Comparison of ENCODE assay signal across 26 cellular contexts in the genomic region with DNA sequence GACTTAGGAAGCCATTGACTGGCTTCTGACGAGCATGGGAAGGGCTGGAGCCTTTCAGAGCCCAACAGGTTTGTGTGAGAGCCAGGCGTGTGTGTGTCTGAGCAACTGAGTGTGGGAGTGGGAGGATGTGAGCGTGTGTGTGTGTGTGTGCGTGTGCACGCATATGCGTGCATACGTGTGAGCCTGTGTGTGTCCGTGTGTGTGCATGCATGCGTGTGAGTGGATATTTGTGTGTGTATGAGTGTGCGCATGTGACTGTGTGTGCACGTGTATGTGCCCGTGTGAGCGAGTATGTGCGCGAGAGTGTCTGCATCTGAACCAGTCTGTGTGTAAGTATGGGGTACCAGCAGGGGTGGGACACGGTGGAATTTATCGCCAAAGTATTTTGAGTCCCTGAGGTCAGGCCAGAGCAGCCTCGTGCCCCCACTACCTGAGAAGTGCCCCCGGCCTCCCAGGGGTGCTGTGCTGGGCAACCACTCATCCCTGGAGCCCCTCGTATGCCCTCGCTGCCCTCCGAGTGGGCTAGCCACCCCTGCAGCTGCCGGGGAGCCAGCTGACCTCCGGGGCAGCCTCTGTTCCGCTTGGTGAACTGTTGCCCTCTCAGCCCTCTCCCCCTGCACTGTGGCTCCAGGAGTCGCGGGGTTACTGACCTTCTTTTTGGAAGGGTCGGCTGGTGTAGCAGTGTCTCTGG. TPM values are rescaled to one million over a fixed set of nuclear protein-coding genes. Genes with fewer than 3 reads are reported as not detected.
A peak's percentile ranks its signal among the peaks of the same experiment; 100 is the strongest.
DNase-seq lines count a peak whose midpoint lies in the region; ATAC-seq, FAIRE-seq and TF ChIP-seq lines count a peak whose summit lies in the region.
"Had no signal": no experiment of that assay in that cellular context is flagged by ENCODE, and none has a peak within 500 bp of the region (broad histone marks: within the 10 kb centered on the region; RNA-seq: fewer than 3 reads in every experiment).

No MANE protein-coding gene starts in this region.

- no peak overlapping the region for H3K4me3 Mint-ChIP-seq in nephron
- H3K4me3 Mint-ChIP-seq: activated CD8-positive, alpha-beta T cell treated with anti-CD3 and anti-CD28 coated beads for 36 hours; activated T-helper 17 cell treated with anti-CD3 and anti-CD28 coated beads, Interleukin-2, amount 50 U/mL, for 72 hours; CD8-positive, alpha-beta memory T cell; stimulated activated naive CD8-positive, alpha-beta T cell treated with anti-CD3 and anti-CD28 coated beads, Interleukin-15, Interleukin-2, amounts not matched to agents 100 ng/mL and 50 ng/mL, for 24 hours; T-helper 1 cell treated with Interleukin-12 subunit alpha and Interleukin-12 subunit beta and Interleukin-4 antibody, amounts not matched to agents 30 μg/mL and 1 μg/mL, for 36 hours had no signal

- no TSS peak for BruUV-seq in GM12878 (replicated peaks; lab: Mats Ljungman, UMichigan)

- TF ChIP-seq POLR2A in GM12878 (IDR thresholded peaks at IDR 0.05; ENCODE audit: low read depth, low read length) (no peak), spleen (IDR thresholded peaks at IDR 0.05) (no peak)

- H2AFZ ChIP-seq in GM12878 (ENCODE audit: control insufficient read depth, low read depth, low read length), result no peak overlapping the region

- H3K36me3 Mint-ChIP-seq in nephron (ENCODE audit: low read depth), result peaks cover 39% of the 10 kb centered on the region

- peak overlapping the region in 2 of 3 experiments; percentile 33 to 42 for H3K27ac Mint-ChIP-seq in nephron
- H3K27ac Mint-ChIP-seq: activated CD8-positive, alpha-beta T cell treated with anti-CD3 and anti-CD28 coated beads for 36 hours; activated T-helper 17 cell treated with anti-CD3 and anti-CD28 coated beads, Interleukin-2, amount 50 U/mL, for 72 hours; CD8-positive, alpha-beta memory T cell; stimulated activated naive CD8-positive, alpha-beta T cell treated with anti-CD3 and anti-CD28 coated beads, Interleukin-15, Interleukin-2, amounts not matched to agents 100 ng/mL and 50 ng/mL, for 24 hours; T-helper 1 cell treated with Interleukin-12 subunit alpha and Interleukin-12 subunit beta and Interleukin-4 antibody, amounts not matched to agents 30 μg/mL and 1 μg/mL, for 36 hours had no signal

- POLR2A ChIA-PET in GM12878 (lab: Charles Lee), result no interaction called here

- H3K27ac ChIP-seq in right atrium auricular region, result peak overlapping the region; percentile 76 to 93
- H3K27ac ChIP-seq in GM12878 (ENCODE audit: control insufficient read depth, insufficient read depth), result no peak overlapping the region
- peak overlapping the region; percentile 85 to 98 for H3K27ac ChIP-seq in tibial artery
- no peak overlapping the region for H3K27ac ChIP-seq in spleen
- H3K27ac ChIP-seq: neutrophil, psoas muscle had no signal

- H3K9me3 Mint-ChIP-seq in nephron, result peaks cover 5% of the 10 kb centered on the region
- H3K9me3 Mint-ChIP-seq: activated CD8-positive, alpha-beta T cell treated with anti-CD3 and anti-CD28 coated beads for 36 hours; activated T-helper 17 cell treated with anti-CD3 and anti-CD28 coated beads, Interleukin-2, amount 50 U/mL, for 72 hours; CD8-positive, alpha-beta memory T cell; stimulated activated naive CD8-positive, alpha-beta T cell treated with anti-CD3 and anti-CD28 coated beads, Interleukin-15, Interleukin-2, amounts not matched to agents 100 ng/mL and 50 ng/mL, for 24 hours had no signal

- no peak overlapping the region for H3K4me2 ChIP-seq in GM12878 (ENCODE audit: control insufficient read depth, insufficient read depth)
- H3K4me2 ChIP-seq: A549 had no signal

- no peak overlapping the region for H3K4me3 ChIP-seq in right atrium auricular region
- H3K4me3 ChIP-seq in GM12878, result no peak overlapping the region
- H3K4me3 ChIP-seq in tibial artery, result no peak overlapping the region
- H3K4me3 ChIP-seq in spleen, result no peak overlapping the region
- H3K4me3 ChIP-seq: A549, HAP-1, psoas muscle, thyroid gland had no signal

- intact Hi-C loops in cardiac septum (cut with DNase I), result no loop called here
- intact Hi-C loops in GM12878 (cut with micrococcal nuclease; ENCODE audit: unreplicated experiment), result no loop called here
- intact Hi-C loops in tibial artery (cut with DNase I; ENCODE audit: low total_unique reads), result no loop called here
- intact Hi-C loops in spleen (cut with DNase I; ENCODE audit: low total_unique reads), result no loop called here

- in situ Hi-C loops in GM12878 (cut with MboI), result no loop called here

- WGBS in GM12878 (ENCODE audit: insufficient coverage, insufficient replicate concordance, low lambda C conversion rate, missing lambda C conversion rate), result 84% methylated on average over 28 of the region's 28 CpGs
- WGBS in spleen, 5 donors, result 88 to 94% (median 93%) methylated on average over 26 to 28 of the region's 28 CpGs

- no peak for ATAC-seq in GM12878
- ATAC-seq: A549; activated CD8-positive, alpha-beta T cell treated with anti-CD3 and anti-CD28 coated beads for 36 hours; activated T-helper 17 cell treated with anti-CD3 and anti-CD28 coated beads, Interleukin-2, amount 50 U/mL, for 72 hours; psoas muscle had no signal

- no peak for TF ChIP-seq CTCF in right atrium auricular region (IDR thresholded peaks at IDR 0.05)
- no peak for TF ChIP-seq CTCF in GM12878 (IDR thresholded peaks at IDR 0.05 in 2 of 3, conservative IDR thresholded peaks at IDR 0.05 in 1 of 3; ENCODE audit: control insufficient read depth in 2 of 3, extremely low read depth in 1 of 3, insufficient read depth in 1 of 3, low read depth in 3 of 3, low read length in 3 of 3)
- no peak for TF ChIP-seq CTCF in nephron (IDR thresholded peaks at IDR 0.05; ENCODE audit: unreplicated experiment in 3 of 3)
- no peak for TF ChIP-seq CTCF in tibial artery (IDR thresholded peaks at IDR 0.05)
- TF ChIP-seq CTCF in spleen (IDR thresholded peaks at IDR 0.05 in 8 of 11, conservative IDR thresholded peaks at IDR 0.05 in 3 of 11), result no peak

- no peaks in the 10 kb centered on the region for H3K27me3 Mint-ChIP-seq in nephron (ENCODE audit: low read depth)
- H3K27me3 Mint-ChIP-seq: activated CD8-positive, alpha-beta T cell treated with anti-CD3 and anti-CD28 coated beads for 36 hours; activated T-helper 17 cell treated with anti-CD3 and anti-CD28 coated beads, Interleukin-2, amount 50 U/mL, for 72 hours; CD8-positive, alpha-beta memory T cell; stimulated activated naive CD8-positive, alpha-beta T cell treated with anti-CD3 and anti-CD28 coated beads, Interleukin-15, Interleukin-2, amounts not matched to agents 100 ng/mL and 50 ng/mL, for 24 hours had no signal

- H3K9me3 ChIP-seq in right atrium auricular region, result no peaks in the 10 kb centered on the region
- no peaks in the 10 kb centered on the region for H3K9me3 ChIP-seq in GM12878 (replicated peaks; ENCODE audit: control insufficient read depth, insufficient read depth, low read length)
- H3K9me3 ChIP-seq in tibial artery, result no peaks in the 10 kb centered on the region
- no peaks in the 10 kb centered on the region for H3K9me3 ChIP-seq in spleen
- H3K9me3 ChIP-seq: A549, HAP-1, neutrophil, psoas muscle, thyroid gland had no signal

- H3K27me3 ChIP-seq in right atrium auricular region, result no peaks in the 10 kb centered on the region
- no peaks in the 10 kb centered on the region for H3K27me3 ChIP-seq in GM12878 (replicated peaks in 1 of 2; ENCODE audit: control insufficient read depth in 2 of 2, insufficient read depth in 2 of 2, low read length in 1 of 2)
- H3K27me3 ChIP-seq in tibial artery, result no peaks in the 10 kb centered on the region
- no peaks in the 10 kb centered on the region for H3K27me3 ChIP-seq in spleen (replicated peaks in 1 of 7)
- H3K27me3 ChIP-seq: neutrophil, thyroid gland had no signal

- no peak for TF ChIP-seq RAD21 in GM12878 (IDR thresholded peaks at IDR 0.05; ENCODE audit: insufficient read depth, low read depth, low read length)

- H3K4me1 ChIP-seq in right atrium auricular region (peaks cover 0 to 85% of the 10 kb centered on the region in 2 donors), GM12878 (ENCODE audit: control insufficient read depth, insufficient read depth, low read length) (no peaks in the 10 kb centered on the region), tibial artery (peaks cover 15 to 97% (median 89%) of the 10 kb centered on the region in 4 donors), spleen (peaks cover 0 to 45% (median 9%) of the 10 kb centered on the region in 6 donors)
- H3K4me1 ChIP-seq: HAP-1 had no signal

- no peak overlapping the region for H3K9ac ChIP-seq in GM12878 (ENCODE audit: control insufficient read depth, insufficient read depth, low read length)

- peaks cover 45% of the 10 kb centered on the region for H3K4me1 Mint-ChIP-seq in nephron
- H3K4me1 Mint-ChIP-seq: activated T-helper 17 cell treated with anti-CD3 and anti-CD28 coated beads, Interleukin-2, amount 50 U/mL, for 72 hours; CD8-positive, alpha-beta memory T cell had no signal

- TF ChIP-seq EP300 in GM12878 (IDR thresholded peaks at IDR 0.05; ENCODE audit: borderline replicate concordance in 1 of 2, control insufficient read depth in 1 of 2, low read depth in 2 of 2, low read length in 2 of 2), result no peak

- CTCF ChIA-PET in GM12878 (lab: Yijun Ruan, JAX), result no interaction called here

- RAD21 ChIA-PET in GM12878 (lab: Charles Lee; ENCODE audit: unreplicated experiment), result no interaction called here

- DNase-seq in right atrium auricular region (ENCODE audit: low spot score), result no peak
- DNase-seq in cardiac septum (ENCODE audit: low spot score), result no peak
- DNase-seq in GM12878 (ENCODE audit: low read depth, low spot score), result no peak
- DNase-seq in tibial artery, result no peak
- no peak for DNase-seq in spleen
- DNase-seq in activated gamma-delta T cell (lab: John Stamatoyannopoulos, UW), result no peak
- no peak for DNase-seq in iPS-NIHi11 (ENCODE audit: low spot score)
- DNase-seq: activated CD8-positive, alpha-beta T cell treated with anti-CD3 and anti-CD28 coated beads for 36 hours; CD8-positive, alpha-beta memory T cell; cerebellar nuclear complex; glutamatergic neuron; KG1; kidney; NCI-H1436 treated with DMSO at 0.1 percent for 48 hours; NCI-H82; psoas muscle had no signal

- H3K36me3 ChIP-seq in right atrium auricular region (no peaks in the 10 kb centered on the region), GM12878 (ENCODE audit: control insufficient read depth in 2 of 2, insufficient read depth in 2 of 2, low read length in 1 of 2) (no peaks in the 10 kb centered on the region; a peak in 3 of 4 replicates), tibial artery (peaks cover 0 to 10% (median 0%) of the 10 kb centered on the region in 3 donors), spleen (no peaks in the 10 kb centered on the region)
- H3K36me3 ChIP-seq: HAP-1, neutrophil, thyroid gland had no signal

- no peaks in the 10 kb centered on the region for H4K20me1 ChIP-seq in GM12878 (ENCODE audit: control insufficient read depth, insufficient read depth)

- FAIRE-seq in GM12878 (lab: Jason Lieb, UNC), result no peak
- FAIRE-seq: A549, G401.6, GM19239, kidney had no signal

- SMC1A ChIA-PET in GM12878 (lab: Charles Lee; ENCODE audit: uncharacterized antibody, unreplicated experiment), result no interaction called here

- H3K79me2 ChIP-seq in GM12878 (ENCODE audit: control insufficient read depth, insufficient read depth, low read length), result peaks cover 2% of the 10 kb centered on the region

RNA-seq across cellular contexts. Expression of a gene that starts 38.5 kb away (rescaled TPM):
- total RNA-seq in right atrium auricular region (10 to 100 TPM; 34.6 to 60.9 TPM), cardiac septum (38.6 TPM), GM12878 (2014; rRNA removed) (13.1 and 15.7 TPM in 2 replicates), GM12878 (2014; rRNA removed; fragmentation: Illumina TruSeq; extraction: Trizol) (6.4 and 7.9 TPM in 2 replicates), GM12878 (2021) (31.9 and 34.0 TPM in 2 replicates), spleen (10 to 100 TPM; 11.6 to 21.8 (median 17.8) TPM)
- total RNA-seq in GM12878 (2013; cell fraction: nucleolus; rRNA removed), result 56.4 and 81.7 TPM in 2 replicates
- polyA plus RNA-seq in GM12878 (2011; ENCODE audit: low read depth), result 1.8 TPM
- polyA plus RNA-seq in GM12878 (2011; rRNA removed) (1.4 and 4.7 TPM in 2 replicates), GM12878 (2014; fragmentation: Illumina TruSeq; extraction: Trizol) (0.70 and 4.8 TPM in 2 replicates), GM12878 (2014; fragmentation: Nextera tagmentation; extraction: Ambion mirVana) (under 1 TPM; 0.37 to 0.97 TPM), GM12878 (2014; rRNA removed) (12.2 and 13.2 TPM in 2 replicates), GM12878 (2016; fragmentation: Nextera tagmentation; extraction: Ambion mirVana) (10 to 100 TPM in 1 of 2 experiments, 1 to 10 TPM in 1; 5.3 to 11.5 TPM), spleen (1 to 10 TPM; 3.9 to 7.2 (median 5.6) TPM)
- 7.2 and 8.4 TPM in 2 replicates for polyA plus RNA-seq in GM12878 (2011; cell fraction: cytosol; rRNA removed)
- 15.6 and 23.2 TPM in 2 replicates for polyA plus RNA-seq in GM12878 (2011; cell fraction: nucleus; rRNA removed)
- 7.5 and 10.0 TPM in 2 replicates for polyA plus RNA-seq in GM12878 (2012)
- 12.6 and 23.1 TPM in 2 replicates for polyA minus RNA-seq in GM12878 (2011; rRNA and poly(A)+ RNA removed)
- 8.2 and 13.0 TPM in 2 replicates for polyA minus RNA-seq in GM12878 (2011; cell fraction: cytosol; rRNA and poly(A)+ RNA removed)
- polyA minus RNA-seq in GM12878 (2011; cell fraction: nucleus; rRNA and poly(A)+ RNA removed), result 12.1 and 20.7 TPM in 2 replicates

Comparison
In these comparisons a context has a peak if more than half of its experiments do, and no peak if none do; other contexts are left out.
1. H3K27ac ChIP-seq: peak in right atrium auricular region (2 of 2) and tibial artery (2 of 2); none in GM12878 (single experiment) and spleen (0 of 8).